ENCODE assay signal across 1 cellular context in the genomic region with DNA sequence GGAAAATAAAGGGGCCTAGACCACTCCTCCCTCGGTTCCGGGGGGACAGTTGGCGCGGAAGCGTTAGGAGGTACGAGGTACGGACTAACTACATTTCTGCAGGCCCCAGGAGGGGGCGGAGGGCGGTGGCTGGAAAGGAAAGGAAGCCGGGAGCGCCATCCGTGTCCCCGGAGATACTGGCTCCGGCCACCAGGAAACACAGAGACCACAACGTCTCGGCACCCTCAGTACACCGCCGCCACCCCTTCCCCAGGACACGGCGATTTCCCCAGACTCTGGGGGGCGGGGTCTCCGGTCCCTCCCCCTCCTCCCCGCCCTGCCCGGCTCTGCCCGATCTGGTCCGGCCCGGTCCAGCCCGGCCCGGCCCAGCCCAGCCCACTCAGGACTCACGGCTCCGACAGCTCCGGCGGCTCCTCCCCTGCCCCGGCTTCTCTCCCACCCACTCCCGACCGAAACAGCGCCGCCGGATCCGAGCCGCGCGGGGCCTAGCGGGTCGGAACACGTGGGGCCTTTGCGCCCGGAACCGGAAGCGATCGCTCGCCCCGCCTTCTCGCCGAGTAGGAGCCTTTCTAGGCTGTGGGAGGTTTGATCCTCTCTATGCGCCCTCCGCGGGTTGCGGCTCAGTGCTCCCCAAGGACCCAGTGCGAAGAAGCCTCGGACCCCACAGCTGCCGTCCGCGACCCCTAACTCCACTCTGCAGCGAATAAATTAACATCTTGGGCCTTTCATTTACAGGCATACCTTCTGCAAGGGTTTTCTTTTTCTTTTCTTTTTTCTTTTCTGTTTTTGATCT.
A peak's percentile ranks its signal among the peaks of the same experiment; 100 is the strongest.
TF ChIP-seq lines count a peak whose summit lies in the region.

A gene (minus strand): TSS at position 502 of the 793 bp plus-strand sequence. CDS start 10,772 bp downstream, outside the sequence.

TF ChIP-seq in GM12878, 131 proteins besides CTCF, POLR2A, EP300 and RAD21 (continued from another document and continues in another):
- TF ChIP-seq, protein P1, sequence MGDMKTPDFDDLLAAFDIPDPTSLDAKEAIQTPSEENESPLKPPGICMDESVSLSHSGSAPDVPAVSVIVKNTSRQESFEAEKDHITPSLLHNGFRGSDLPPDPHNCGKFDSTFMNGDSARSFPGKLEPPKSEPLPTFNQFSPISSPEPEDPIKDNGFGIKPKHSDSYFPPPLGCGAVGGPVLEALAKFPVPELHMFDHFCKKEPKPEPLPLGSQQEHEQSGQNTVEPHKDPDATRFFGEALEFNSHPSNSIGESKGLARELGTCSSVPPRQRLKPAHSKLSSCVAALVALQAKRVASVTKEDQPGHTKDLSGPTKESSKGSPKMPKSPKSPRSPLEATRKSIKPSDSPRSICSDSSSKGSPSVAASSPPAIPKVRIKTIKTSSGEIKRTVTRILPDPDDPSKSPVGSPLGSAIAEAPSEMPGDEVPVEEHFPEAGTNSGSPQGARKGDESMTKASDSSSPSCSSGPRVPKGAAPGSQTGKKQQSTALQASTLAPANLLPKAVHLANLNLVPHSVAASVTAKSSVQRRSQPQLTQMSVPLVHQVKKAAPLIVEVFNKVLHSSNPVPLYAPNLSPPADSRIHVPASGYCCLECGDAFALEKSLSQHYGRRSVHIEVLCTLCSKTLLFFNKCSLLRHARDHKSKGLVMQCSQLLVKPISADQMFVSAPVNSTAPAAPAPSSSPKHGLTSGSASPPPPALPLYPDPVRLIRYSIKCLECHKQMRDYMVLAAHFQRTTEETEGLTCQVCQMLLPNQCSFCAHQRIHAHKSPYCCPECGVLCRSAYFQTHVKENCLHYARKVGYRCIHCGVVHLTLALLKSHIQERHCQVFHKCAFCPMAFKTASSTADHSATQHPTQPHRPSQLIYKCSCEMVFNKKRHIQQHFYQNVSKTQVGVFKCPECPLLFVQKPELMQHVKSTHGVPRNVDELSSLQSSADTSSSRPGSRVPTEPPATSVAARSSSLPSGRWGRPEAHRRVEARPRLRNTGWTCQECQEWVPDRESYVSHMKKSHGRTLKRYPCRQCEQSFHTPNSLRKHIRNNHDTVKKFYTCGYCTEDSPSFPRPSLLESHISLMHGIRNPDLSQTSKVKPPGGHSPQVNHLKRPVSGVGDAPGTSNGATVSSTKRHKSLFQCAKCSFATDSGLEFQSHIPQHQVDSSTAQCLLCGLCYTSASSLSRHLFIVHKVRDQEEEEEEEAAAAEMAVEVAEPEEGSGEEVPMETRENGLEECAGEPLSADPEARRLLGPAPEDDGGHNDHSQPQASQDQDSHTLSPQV (IDR thresholded peaks at IDR 0.05) = no peak
- TF ChIP-seq, protein P2, sequence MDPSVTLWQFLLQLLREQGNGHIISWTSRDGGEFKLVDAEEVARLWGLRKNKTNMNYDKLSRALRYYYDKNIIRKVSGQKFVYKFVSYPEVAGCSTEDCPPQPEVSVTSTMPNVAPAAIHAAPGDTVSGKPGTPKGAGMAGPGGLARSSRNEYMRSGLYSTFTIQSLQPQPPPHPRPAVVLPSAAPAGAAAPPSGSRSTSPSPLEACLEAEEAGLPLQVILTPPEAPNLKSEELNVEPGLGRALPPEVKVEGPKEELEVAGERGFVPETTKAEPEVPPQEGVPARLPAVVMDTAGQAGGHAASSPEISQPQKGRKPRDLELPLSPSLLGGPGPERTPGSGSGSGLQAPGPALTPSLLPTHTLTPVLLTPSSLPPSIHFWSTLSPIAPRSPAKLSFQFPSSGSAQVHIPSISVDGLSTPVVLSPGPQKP (IDR thresholded peaks at IDR 0.05; ENCODE audit: low read depth, low read length) = peak; percentile 87
- TF ChIP-seq SUZ12 (IDR thresholded peaks at IDR 0.05; ENCODE audit: unreplicated experiment) = no peak
- TF ChIP-seq CBX5 (IDR thresholded peaks at IDR 0.05; ENCODE audit: low read depth) = no peak
- no peak for TF ChIP-seq SMARCA5 (IDR thresholded peaks at IDR 0.05)
- TF ChIP-seq DPF2 (IDR thresholded peaks at IDR 0.05) = peak; percentile 14; the same call in 1 of the 2 replicates
- TF ChIP-seq BHLHE40 (IDR thresholded peaks at IDR 0.05; ENCODE audit: borderline replicate concordance in 1 of 2, low read depth in 2 of 2, low read length in 1 of 2) = peak in 1 of 2 experiments; percentile 52; a peak in 1 of 4 replicates
- TF ChIP-seq PML (IDR thresholded peaks at IDR 0.05; ENCODE audit: low read length) = peak; percentile 50; the same call in 1 of the 2 replicates
- TF ChIP-seq, protein P3, sequence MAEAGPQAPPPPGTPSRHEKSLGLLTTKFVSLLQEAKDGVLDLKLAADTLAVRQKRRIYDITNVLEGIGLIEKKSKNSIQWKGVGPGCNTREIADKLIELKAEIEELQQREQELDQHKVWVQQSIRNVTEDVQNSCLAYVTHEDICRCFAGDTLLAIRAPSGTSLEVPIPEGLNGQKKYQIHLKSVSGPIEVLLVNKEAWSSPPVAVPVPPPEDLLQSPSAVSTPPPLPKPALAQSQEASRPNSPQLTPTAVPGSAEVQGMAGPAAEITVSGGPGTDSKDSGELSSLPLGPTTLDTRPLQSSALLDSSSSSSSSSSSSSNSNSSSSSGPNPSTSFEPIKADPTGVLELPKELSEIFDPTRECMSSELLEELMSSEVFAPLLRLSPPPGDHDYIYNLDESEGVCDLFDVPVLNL (IDR thresholded peaks at IDR 0.05; ENCODE audit: low read depth, low read length) = no peak
- TF ChIP-seq, protein P4, sequence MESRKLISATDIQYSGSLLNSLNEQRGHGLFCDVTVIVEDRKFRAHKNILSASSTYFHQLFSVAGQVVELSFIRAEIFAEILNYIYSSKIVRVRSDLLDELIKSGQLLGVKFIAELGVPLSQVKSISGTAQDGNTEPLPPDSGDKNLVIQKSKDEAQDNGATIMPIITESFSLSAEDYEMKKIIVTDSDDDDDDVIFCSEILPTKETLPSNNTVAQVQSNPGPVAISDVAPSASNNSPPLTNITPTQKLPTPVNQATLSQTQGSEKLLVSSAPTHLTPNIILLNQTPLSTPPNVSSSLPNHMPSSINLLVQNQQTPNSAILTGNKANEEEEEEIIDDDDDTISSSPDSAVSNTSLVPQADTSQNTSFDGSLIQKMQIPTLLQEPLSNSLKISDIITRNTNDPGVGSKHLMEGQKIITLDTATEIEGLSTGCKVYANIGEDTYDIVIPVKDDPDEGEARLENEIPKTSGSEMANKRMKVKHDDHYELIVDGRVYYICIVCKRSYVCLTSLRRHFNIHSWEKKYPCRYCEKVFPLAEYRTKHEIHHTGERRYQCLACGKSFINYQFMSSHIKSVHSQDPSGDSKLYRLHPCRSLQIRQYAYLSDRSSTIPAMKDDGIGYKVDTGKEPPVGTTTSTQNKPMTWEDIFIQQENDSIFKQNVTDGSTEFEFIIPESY (IDR thresholded peaks at IDR 0.05) = no peak
- TF ChIP-seq MYC (IDR thresholded peaks at IDR 0.05; ENCODE audit: insufficient read depth, insufficient read length, insufficient replicate concordance, low read length, severe bottlenecking) = peak; percentile 89
- no peak for TF ChIP-seq HDGF (IDR thresholded peaks at IDR 0.05)
- TF ChIP-seq, protein P5, sequence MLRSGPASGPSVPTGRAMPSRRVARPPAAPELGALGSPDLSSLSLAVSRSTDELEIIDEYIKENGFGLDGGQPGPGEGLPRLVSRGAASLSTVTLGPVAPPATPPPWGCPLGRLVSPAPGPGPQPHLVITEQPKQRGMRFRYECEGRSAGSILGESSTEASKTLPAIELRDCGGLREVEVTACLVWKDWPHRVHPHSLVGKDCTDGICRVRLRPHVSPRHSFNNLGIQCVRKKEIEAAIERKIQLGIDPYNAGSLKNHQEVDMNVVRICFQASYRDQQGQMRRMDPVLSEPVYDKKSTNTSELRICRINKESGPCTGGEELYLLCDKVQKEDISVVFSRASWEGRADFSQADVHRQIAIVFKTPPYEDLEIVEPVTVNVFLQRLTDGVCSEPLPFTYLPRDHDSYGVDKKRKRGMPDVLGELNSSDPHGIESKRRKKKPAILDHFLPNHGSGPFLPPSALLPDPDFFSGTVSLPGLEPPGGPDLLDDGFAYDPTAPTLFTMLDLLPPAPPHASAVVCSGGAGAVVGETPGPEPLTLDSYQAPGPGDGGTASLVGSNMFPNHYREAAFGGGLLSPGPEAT (IDR thresholded peaks at IDR 0.05; ENCODE audit: low read depth) = 0 out of 2 replicates have a peak, but pooled peaks have one; percentile 17
- TF ChIP-seq SMC3 (IDR thresholded peaks at IDR 0.05; ENCODE audit: borderline replicate concordance, low read length) = 0 out of 2 replicates have a peak, but pooled peaks have one; percentile 5
- TF ChIP-seq, protein P6, sequence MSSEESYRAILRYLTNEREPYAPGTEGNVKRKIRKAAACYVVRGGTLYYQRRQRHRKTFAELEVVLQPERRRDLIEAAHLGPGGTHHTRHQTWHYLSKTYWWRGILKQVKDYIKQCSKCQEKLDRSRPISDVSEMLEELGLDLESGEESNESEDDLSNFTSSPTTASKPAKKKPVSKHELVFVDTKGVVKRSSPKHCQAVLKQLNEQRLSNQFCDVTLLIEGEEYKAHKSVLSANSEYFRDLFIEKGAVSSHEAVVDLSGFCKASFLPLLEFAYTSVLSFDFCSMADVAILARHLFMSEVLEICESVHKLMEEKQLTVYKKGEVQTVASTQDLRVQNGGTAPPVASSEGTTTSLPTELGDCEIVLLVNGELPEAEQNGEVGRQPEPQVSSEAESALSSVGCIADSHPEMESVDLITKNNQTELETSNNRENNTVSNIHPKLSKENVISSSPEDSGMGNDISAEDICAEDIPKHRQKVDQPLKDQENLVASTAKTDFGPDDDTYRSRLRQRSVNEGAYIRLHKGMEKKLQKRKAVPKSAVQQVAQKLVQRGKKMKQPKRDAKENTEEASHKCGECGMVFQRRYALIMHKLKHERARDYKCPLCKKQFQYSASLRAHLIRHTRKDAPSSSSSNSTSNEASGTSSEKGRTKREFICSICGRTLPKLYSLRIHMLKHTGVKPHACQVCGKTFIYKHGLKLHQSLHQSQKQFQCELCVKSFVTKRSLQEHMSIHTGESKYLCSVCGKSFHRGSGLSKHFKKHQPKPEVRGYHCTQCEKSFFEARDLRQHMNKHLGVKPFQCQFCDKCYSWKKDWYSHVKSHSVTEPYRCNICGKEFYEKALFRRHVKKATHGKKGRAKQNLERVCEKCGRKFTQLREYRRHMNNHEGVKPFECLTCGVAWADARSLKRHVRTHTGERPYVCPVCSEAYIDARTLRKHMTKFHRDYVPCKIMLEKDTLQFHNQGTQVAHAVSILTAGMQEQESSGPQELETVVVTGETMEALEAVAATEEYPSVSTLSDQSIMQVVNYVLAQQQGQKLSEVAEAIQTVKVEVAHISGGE (CRISPR knock-in tag; IDR thresholded peaks at IDR 0.05) = no peak
- TF ChIP-seq, protein P7, sequence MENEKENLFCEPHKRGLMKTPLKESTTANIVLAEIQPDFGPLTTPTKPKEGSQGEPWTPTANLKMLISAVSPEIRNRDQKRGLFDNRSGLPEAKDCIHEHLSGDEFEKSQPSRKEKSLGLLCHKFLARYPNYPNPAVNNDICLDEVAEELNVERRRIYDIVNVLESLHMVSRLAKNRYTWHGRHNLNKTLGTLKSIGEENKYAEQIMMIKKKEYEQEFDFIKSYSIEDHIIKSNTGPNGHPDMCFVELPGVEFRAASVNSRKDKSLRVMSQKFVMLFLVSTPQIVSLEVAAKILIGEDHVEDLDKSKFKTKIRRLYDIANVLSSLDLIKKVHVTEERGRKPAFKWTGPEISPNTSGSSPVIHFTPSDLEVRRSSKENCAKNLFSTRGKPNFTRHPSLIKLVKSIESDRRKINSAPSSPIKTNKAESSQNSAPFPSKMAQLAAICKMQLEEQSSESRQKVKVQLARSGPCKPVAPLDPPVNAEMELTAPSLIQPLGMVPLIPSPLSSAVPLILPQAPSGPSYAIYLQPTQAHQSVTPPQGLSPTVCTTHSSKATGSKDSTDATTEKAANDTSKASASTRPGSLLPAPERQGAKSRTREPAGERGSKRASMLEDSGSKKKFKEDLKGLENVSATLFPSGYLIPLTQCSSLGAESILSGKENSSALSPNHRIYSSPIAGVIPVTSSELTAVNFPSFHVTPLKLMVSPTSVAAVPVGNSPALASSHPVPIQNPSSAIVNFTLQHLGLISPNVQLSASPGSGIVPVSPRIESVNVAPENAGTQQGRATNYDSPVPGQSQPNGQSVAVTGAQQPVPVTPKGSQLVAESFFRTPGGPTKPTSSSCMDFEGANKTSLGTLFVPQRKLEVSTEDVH (IDR thresholded peaks at IDR 0.05; ENCODE audit: low read depth, partially characterized antibody) = peak; percentile 44
- no peak for TF ChIP-seq NFXL1 (IDR thresholded peaks at IDR 0.05; ENCODE audit: borderline replicate concordance)
- peak; percentile 83 for TF ChIP-seq RAD51 (IDR thresholded peaks at IDR 0.05)
- TF ChIP-seq SPI1 (IDR thresholded peaks at IDR 0.05; ENCODE audit: borderline replicate concordance, insufficient read depth, low read depth, low read length) = no peak
- TF ChIP-seq, protein P8, sequence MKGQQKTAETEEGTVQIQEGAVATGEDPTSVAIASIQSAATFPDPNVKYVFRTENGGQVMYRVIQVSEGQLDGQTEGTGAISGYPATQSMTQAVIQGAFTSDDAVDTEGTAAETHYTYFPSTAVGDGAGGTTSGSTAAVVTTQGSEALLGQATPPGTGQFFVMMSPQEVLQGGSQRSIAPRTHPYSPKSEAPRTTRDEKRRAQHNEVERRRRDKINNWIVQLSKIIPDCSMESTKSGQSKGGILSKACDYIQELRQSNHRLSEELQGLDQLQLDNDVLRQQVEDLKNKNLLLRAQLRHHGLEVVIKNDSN (IDR thresholded peaks at IDR 0.05; ENCODE audit: borderline replicate concordance, extremely low read length, insufficient read depth, low read depth, low read length) = peak; percentile 89
- TF ChIP-seq ZNF217 (IDR thresholded peaks at IDR 0.05) = no peak
- peak; percentile 78 for TF ChIP-seq MEF2B (IDR thresholded peaks at IDR 0.05; ENCODE audit: partially characterized antibody, poor library complexity, severe bottlenecking)
- peak; percentile 72 for TF ChIP-seq BACH1 (IDR thresholded peaks at IDR 0.05; ENCODE audit: borderline replicate concordance)
- TF ChIP-seq, protein P9, sequence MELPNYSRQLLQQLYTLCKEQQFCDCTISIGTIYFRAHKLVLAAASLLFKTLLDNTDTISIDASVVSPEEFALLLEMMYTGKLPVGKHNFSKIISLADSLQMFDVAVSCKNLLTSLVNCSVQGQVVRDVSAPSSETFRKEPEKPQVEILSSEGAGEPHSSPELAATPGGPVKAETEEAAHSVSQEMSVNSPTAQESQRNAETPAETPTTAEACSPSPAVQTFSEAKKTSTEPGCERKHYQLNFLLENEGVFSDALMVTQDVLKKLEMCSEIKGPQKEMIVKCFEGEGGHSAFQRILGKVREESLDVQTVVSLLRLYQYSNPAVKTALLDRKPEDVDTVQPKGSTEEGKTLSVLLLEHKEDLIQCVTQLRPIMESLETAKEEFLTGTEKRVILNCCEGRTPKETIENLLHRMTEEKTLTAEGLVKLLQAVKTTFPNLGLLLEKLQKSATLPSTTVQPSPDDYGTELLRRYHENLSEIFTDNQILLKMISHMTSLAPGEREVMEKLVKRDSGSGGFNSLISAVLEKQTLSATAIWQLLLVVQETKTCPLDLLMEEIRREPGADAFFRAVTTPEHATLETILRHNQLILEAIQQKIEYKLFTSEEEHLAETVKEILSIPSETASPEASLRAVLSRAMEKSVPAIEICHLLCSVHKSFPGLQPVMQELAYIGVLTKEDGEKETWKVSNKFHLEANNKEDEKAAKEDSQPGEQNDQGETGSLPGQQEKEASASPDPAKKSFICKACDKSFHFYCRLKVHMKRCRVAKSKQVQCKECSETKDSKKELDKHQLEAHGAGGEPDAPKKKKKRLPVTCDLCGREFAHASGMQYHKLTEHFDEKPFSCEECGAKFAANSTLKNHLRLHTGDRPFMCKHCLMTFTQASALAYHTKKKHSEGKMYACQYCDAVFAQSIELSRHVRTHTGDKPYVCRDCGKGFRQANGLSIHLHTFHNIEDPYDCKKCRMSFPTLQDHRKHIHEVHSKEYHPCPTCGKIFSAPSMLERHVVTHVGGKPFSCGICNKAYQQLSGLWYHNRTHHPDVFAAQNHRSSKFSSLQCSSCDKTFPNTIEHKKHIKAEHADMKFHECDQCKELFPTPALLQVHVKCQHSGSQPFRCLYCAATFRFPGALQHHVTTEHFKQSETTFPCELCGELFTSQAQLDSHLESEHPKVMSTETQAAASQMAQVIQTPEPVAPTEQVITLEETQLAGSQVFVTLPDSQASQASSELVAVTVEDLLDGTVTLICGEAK (IDR thresholded peaks at IDR 0.05; ENCODE audit: borderline replicate concordance) = peak; percentile 94
- TF ChIP-seq FOXM1 (IDR thresholded peaks at IDR 0.05; ENCODE audit: low read depth, low read length) = no peak
- TF ChIP-seq CREB1 (IDR thresholded peaks at IDR 0.05; ENCODE audit: low read depth) = 0 out of 2 replicates have a peak, but pooled peaks have one; percentile 31
